In the genomic region with DNA sequence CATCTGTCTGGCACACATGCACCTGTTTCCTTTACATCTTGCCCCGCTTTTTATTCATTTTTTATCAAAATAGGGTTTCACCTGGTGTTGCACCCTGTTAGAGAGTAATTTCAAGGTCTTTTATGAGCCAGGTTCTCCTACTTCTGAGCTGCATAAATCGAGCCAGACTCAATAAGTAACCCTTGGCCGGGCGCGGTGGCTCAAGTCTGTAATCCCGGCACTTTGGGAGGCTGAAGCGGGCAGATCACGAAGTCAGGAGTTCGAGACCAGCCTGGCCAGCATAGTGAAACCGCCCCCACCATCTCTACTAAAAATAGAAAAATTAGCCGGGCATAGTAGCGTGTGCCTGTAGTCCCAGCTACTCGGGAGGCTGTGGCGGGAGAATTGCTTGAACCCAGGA, we compare ENCODE assay signal across 9 cellular contexts. TPM values are rescaled to one million over a fixed set of nuclear protein-coding genes. Genes with fewer than 3 reads are reported as not detected.
DNase-seq lines count a peak whose midpoint lies in the region; ATAC-seq, FAIRE-seq and TF ChIP-seq lines count a peak whose summit lies in the region.
"Had no signal": no experiment of that assay in that cellular context is flagged by ENCODE, and none has a peak within 500 bp of the region (broad histone marks: within the 10 kb centered on the region; RNA-seq: fewer than 3 reads in every experiment).

No MANE protein-coding gene starts in this region.

- H2BK12ac ChIP-seq in H1 (ENCODE audit: low read depth, low read length) = no peak overlapping the region

- DNase-seq in NT2/D1 (ENCODE audit: low read depth, low spot score) (no peak), H1 (ENCODE audit: low read depth in 1 of 2, low spot score in 2 of 2) (no peak), amniotic stem cell (lab: John Stamatoyannopoulos, UW) (no peak)
- DNase-seq: NCI-H1694 had no signal

- CTCF ChIA-PET in H1 (lab: Charles Lee; ENCODE audit: partially characterized antibody) = no interaction called here

- H2BK20ac ChIP-seq in H1 (ENCODE audit: low read length) = no peak overlapping the region

- TF ChIP-seq EP300 in H1 (IDR thresholded peaks at IDR 0.05; ENCODE audit: borderline replicate concordance in 1 of 2, low read depth in 2 of 2, low read length in 2 of 2) (no peak), neural cell (conservative IDR thresholded peaks at IDR 0.05; ENCODE audit: poor library complexity, severe bottlenecking) (no peak)

- no peak overlapping the region for H2AK5ac ChIP-seq in H1 (ENCODE audit: low read depth, low read length)

- H3K79me2 ChIP-seq in H1 (ENCODE audit: control insufficient read depth in 1 of 2, insufficient read depth in 2 of 2, low read length in 2 of 2) (peaks cover 4 to 24% of the 10 kb centered on the region in 2 experiments; a peak in 3 of 4 replicates), neural cell (replicated peaks; ENCODE audit: insufficient read depth, low read length) (peaks cover 5% of the 10 kb centered on the region)

- H3K79me1 ChIP-seq in H1 (ENCODE audit: low read depth, low read length) = peaks cover 3% of the 10 kb centered on the region

- no peak overlapping the region for H4K8ac ChIP-seq in H1 (ENCODE audit: extremely low read depth, insufficient read depth, low read length)

- peak overlapping the region; percentile 93 to 100 (median 99) for H3K9ac ChIP-seq in BLaER1 treated with 17β-estradiol and CSF1 and Interleukin-3, amounts not matched to agents 10 nM and 100 nM
- H3K9ac ChIP-seq in NT2/D1 (ENCODE audit: insufficient read length, low read depth) = peak overlapping the region; percentile 77
- H3K9ac ChIP-seq in H1 (replicated peaks in 1 of 4; ENCODE audit: extremely low read depth in 1 of 4, low read depth in 3 of 4, low read length in 3 of 4) = peak overlapping the region in 2 of 4 experiments; percentile 43 to 100; a peak in 4 of 7 replicates
- no peak overlapping the region for H3K9ac ChIP-seq in neural cell (ENCODE audit: low read length)

- no peak overlapping the region for H2BK5ac ChIP-seq in H1 (ENCODE audit: low read depth, low read length)

- no peak for ATAC-seq in GM19397 (IDR thresholded peaks at IDR 0.05; ENCODE audit: unreplicated experiment)
- no peak for ATAC-seq in GM18868 (IDR thresholded peaks at IDR 0.05; ENCODE audit: unreplicated experiment)
- ATAC-seq in HG03095 (IDR thresholded peaks at IDR 0.05; ENCODE audit: unreplicated experiment) = no peak

- no peaks in the 10 kb centered on the region for H3F3A ChIP-seq in neural cell (ENCODE audit: insufficient read depth, low read length, poor library complexity, severe bottlenecking)

- no peak overlapping the region for H2BK15ac ChIP-seq in H1 (ENCODE audit: low read length)

- 87% methylated on average over 13 of the region's 14 CpGs; no CpG with 5 or more reads in 1 of the 2 experiments for WGBS in H1 (ENCODE audit: extremely low coverage in 1 of 2, insufficient coverage in 1 of 2, insufficient read length in 1 of 2, insufficient replicate concordance in 2 of 2, low coverage in 1 of 2, low lambda C conversion rate in 2 of 2, missing lambda C conversion rate in 1 of 2), 2 experiments

- peak overlapping the region in 10 of 11 experiments; percentile 96 to 100 (median 99); a peak in 21 of 22 replicates for H3K27ac ChIP-seq in BLaER1 treated with 17β-estradiol and CSF1 and Interleukin-3, amounts not matched to agents 10 nM and 100 nM
- H3K27ac ChIP-seq in H1 (ENCODE audit: low read depth, low read length) (no peak overlapping the region), neural cell (ENCODE audit: low read length) (no peak overlapping the region)

- no peak overlapping the region for H3K23ac ChIP-seq in H1 (ENCODE audit: insufficient read length)

- TF ChIP-seq CTCF in H1 (IDR thresholded peaks at IDR 0.05; ENCODE audit: control extremely low read depth in 1 of 3, insufficient read depth in 1 of 3, low read depth in 1 of 3, low read length in 3 of 3) = no peak
- no peak for TF ChIP-seq CTCF in neural cell (IDR thresholded peaks at IDR 0.05; ENCODE audit: poor library complexity, severe bottlenecking)

- H2BK120ac ChIP-seq in H1 (replicated peaks; ENCODE audit: low read depth, low read length) = no peak overlapping the region

- H4K91ac ChIP-seq in H1 (replicated peaks; ENCODE audit: insufficient read length, low read length) = no peak overlapping the region

- H3K9me2 ChIP-seq in neural cell (ENCODE audit: insufficient read depth, low read length) = no peaks in the 10 kb centered on the region

- no peak overlapping the region for H3K14ac ChIP-seq in H1 (ENCODE audit: insufficient read length)

- no peak overlapping the region for H3K4ac ChIP-seq in H1 (replicated peaks; ENCODE audit: insufficient read length, low read depth, low read length)

- no peaks in the 10 kb centered on the region for H3K27me3 ChIP-seq in BLaER1 treated with 17β-estradiol and CSF1 and Interleukin-3, amounts not matched to agents 10 nM and 100 nM
- H3K27me3 ChIP-seq in NT2/D1 (ENCODE audit: insufficient read depth, insufficient read length) (no peaks in the 10 kb centered on the region), H1 (replicated peaks in 1 of 4; ENCODE audit: control insufficient read depth in 3 of 4, extremely low read depth in 1 of 4, insufficient read depth in 3 of 4, low read length in 3 of 4) (no peaks in the 10 kb centered on the region), neural cell (ENCODE audit: insufficient read depth, low read depth, low read length) (no peaks in the 10 kb centered on the region)

- H4K5ac ChIP-seq in H1 (ENCODE audit: insufficient read length, low read depth, low read length) = no peak overlapping the region

- H3K23me2 ChIP-seq in H1 (ENCODE audit: low read depth, low read length) = peaks cover 4% of the 10 kb centered on the region

- H2AFZ ChIP-seq in H1 (ENCODE audit: low read length) (no peak overlapping the region), neural cell (ENCODE audit: low read depth, low read length) (no peak overlapping the region)

- peak overlapping the region; percentile 83 to 97 (median 94) for H3K4me3 ChIP-seq in BLaER1 treated with 17β-estradiol and CSF1 and Interleukin-3, amounts not matched to agents 10 nM and 100 nM
- H3K4me3 ChIP-seq in NT2/D1 (ENCODE audit: insufficient read length, low read depth) (peak overlapping the region; percentile 96), H1 (ENCODE audit: extremely low read depth in 1 of 4, insufficient read depth in 2 of 4, low read depth in 3 of 4, low read length in 4 of 4) (peak overlapping the region; percentile 51 to 99 (median 97); a peak in 7 of 8 replicates), neural cell (ENCODE audit: low read length) (peak overlapping the region; percentile 94)

- H3K4me2 ChIP-seq in BLaER1 treated with 17β-estradiol and CSF1 and Interleukin-3, amounts not matched to agents 10 nM and 100 nM = peak overlapping the region; percentile 59 to 93 (median 83)
- H3K4me2 ChIP-seq in H1 (ENCODE audit: insufficient read depth in 1 of 2, low read depth in 2 of 2, low read length in 2 of 2) (peak overlapping the region; percentile 63 to 69), neural cell (ENCODE audit: low read length) (peak overlapping the region; percentile 45)

- FAIRE-seq in H1 (lab: Jason Lieb, UNC) = no peak

- H3K36me3 ChIP-seq in BLaER1 treated with 17β-estradiol and CSF1 and Interleukin-3, amounts not matched to agents 10 nM and 100 nM = peaks cover 0 to 5% (median 0%) of the 10 kb centered on the region in 11 experiments; a peak in 1 of 22 replicates
- H3K36me3 ChIP-seq in NT2/D1 (ENCODE audit: insufficient read depth, insufficient read length, low read length) = peaks cover 11% of the 10 kb centered on the region
- H3K36me3 ChIP-seq in H1 (ENCODE audit: control insufficient read depth in 2 of 4, insufficient read depth in 4 of 4, low read length in 3 of 4) = peaks cover 0 to 3% (median 0%) of the 10 kb centered on the region in 4 experiments; a peak in 1 of 8 replicates
- no peaks in the 10 kb centered on the region for H3K36me3 ChIP-seq in neural cell (ENCODE audit: insufficient read depth, low read length)

- POLR2A ChIA-PET in H1 (lab: Charles Lee; ENCODE audit: partially characterized antibody) = no interaction called here

- no peak overlapping the region for H3K56ac ChIP-seq in H1 (replicated peaks; ENCODE audit: insufficient read length, low read depth, low read length)

- TF ChIP-seq RAD21 in H1 (IDR thresholded peaks at IDR 0.05 in 1 of 2, conservative IDR thresholded peaks at IDR 0.05 in 1 of 2; ENCODE audit: low read depth in 2 of 2, low read length in 2 of 2) (no peak), neural cell (conservative IDR thresholded peaks at IDR 0.05) (no peak)

- H3K9me3 ChIP-seq in BLaER1 treated with 17β-estradiol and CSF1 and Interleukin-3, amounts not matched to agents 10 nM and 100 nM (replicated peaks in 1 of 11) = no peaks in the 10 kb centered on the region
- H3K9me3 ChIP-seq in NT2/D1 (ENCODE audit: insufficient read depth, low read length) (no peaks in the 10 kb centered on the region), H1 (ENCODE audit: insufficient read depth in 2 of 2, low read depth in 1 of 2, low read length in 1 of 2) (no peaks in the 10 kb centered on the region), neural cell (ENCODE audit: low read length) (no peaks in the 10 kb centered on the region)

- no peak for TF ChIP-seq POLR2A in H1 (IDR thresholded peaks at IDR 0.05; ENCODE audit: control extremely low read depth in 1 of 2, low read depth in 2 of 2, low read length in 2 of 2)

- peaks cover 5 to 27% (median 14%) of the 10 kb centered on the region in 10 experiments; a peak in 18 of 20 replicates for H3K4me1 ChIP-seq in BLaER1 treated with 17β-estradiol and CSF1 and Interleukin-3, amounts not matched to agents 10 nM and 100 nM
- H3K4me1 ChIP-seq in NT2/D1 (ENCODE audit: insufficient read depth, insufficient read length) (peaks cover 4% of the 10 kb centered on the region), H1 (replicated peaks in 1 of 4; ENCODE audit: control insufficient read depth in 3 of 4, insufficient read depth in 4 of 4, low read length in 3 of 4) (no peaks in the 10 kb centered on the region; a peak in 3 of 7 replicates)

- H3K18ac ChIP-seq in H1 (ENCODE audit: extremely low read depth, low read length) = no peak overlapping the region

- no peaks in the 10 kb centered on the region for H4K20me1 ChIP-seq in BLaER1 treated with 17β-estradiol and CSF1 and Interleukin-3, amounts not matched to agents 10 nM and 100 nM
- H4K20me1 ChIP-seq in H1 (replicated peaks in 1 of 2; ENCODE audit: control insufficient read depth in 1 of 2, insufficient read depth in 2 of 2, low read length in 2 of 2) = no peaks in the 10 kb centered on the region
- no peaks in the 10 kb centered on the region for H4K20me1 ChIP-seq in neural cell (ENCODE audit: insufficient read depth)

RNA-seq across cellular contexts. Expression of gene PPP2R3B, which starts 1.0 kb away (rescaled TPM):
- 84.3 and 86.7 TPM in 2 replicates for total RNA-seq in H1 (2021; fragmentation: NEBNext Ultra II Directional; extraction: Animal tissue kit (Norgen Biotek cat#: 25700))
- polyA plus RNA-seq in H1 (2011; rRNA removed) = 47.6 and 80.1 TPM in 2 replicates
- polyA plus RNA-seq in H1 (2011; cell fraction: cytosol; rRNA removed) = 74.0 TPM
- 265 TPM for polyA plus RNA-seq in H1 (2011; cell fraction: nucleus; rRNA removed)
- 46.6 to 79.9 TPM (median 73.3 TPM) in 4 replicates for polyA plus RNA-seq in H1 (2012, experiment 1 of 2)
- 48.0 TPM for polyA plus RNA-seq in H1 (2012, experiment 2 of 2)
- 41.6 TPM for polyA plus RNA-seq in H1 (2013, experiment 1 of 2)
- 37.4 TPM for polyA plus RNA-seq in H1 (2013, experiment 2 of 2)
- 39.1 and 49.9 TPM in 2 replicates for polyA minus RNA-seq in H1 (2011; rRNA and poly(A)+ RNA removed)
- 56.4 TPM for polyA minus RNA-seq in H1 (2011; cell fraction: cytosol; rRNA and poly(A)+ RNA removed)
- 122 TPM for polyA minus RNA-seq in H1 (2011; cell fraction: nucleus; rRNA and poly(A)+ RNA removed)
- polyA plus RNA-seq in neural cell = 41.7 and 49.3 TPM in 2 replicates
- 20.5 and 22.5 TPM in 2 replicates for polyA minus RNA-seq in neural cell

Comparison
In these comparisons a context has a peak if more than half of its experiments do, and no peak if none do; other contexts are left out.
1. H3K27ac ChIP-seq: peak in BLaER1 treated with 17β-estradiol and CSF1 and Interleukin-3, amounts not matched to agents 10 nM and 100 nM (10 of 11); none in H1 (single experiment) and neural cell (single experiment).
2. Peak in every context shown above with its lines, with median percentiles within 50 percentile points of each other: H3K4me2 ChIP-seq and H3K4me3 ChIP-seq.